ENCODE assay signal across 1 cellular context in the genomic region with DNA sequence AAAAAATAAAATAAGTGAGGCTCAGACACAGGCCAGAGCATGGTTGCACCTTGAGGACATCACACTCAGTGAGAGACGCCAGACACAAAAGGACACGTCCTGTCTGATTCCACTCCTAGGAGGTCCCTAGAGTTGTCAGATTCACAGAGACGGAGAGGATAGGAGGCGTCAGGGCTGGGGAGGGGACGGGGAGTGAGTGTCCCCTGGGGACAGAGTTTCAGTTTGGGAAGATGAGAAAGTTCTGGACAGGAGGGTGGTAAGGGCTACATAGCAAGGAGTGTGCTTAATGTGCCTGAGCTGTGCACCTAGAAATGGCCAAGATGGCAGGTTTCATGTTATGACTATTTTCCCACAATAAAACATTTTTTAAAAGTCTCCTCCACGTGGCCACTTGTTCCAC.
TF ChIP-seq lines count a peak whose summit lies in the region.

No MANE protein-coding gene starts in this region.

TF ChIP-seq in IMR-90, 13 proteins besides CTCF, POLR2A, EP300 and RAD21:
- TF ChIP-seq NFE2L2 (IDR thresholded peaks at IDR 0.05; ENCODE audit: low read depth, low read length) = no peak
- TF ChIP-seq BHLHE40 (IDR thresholded peaks at IDR 0.05; ENCODE audit: low read depth, low read length) = no peak
- TF ChIP-seq, protein P1, sequence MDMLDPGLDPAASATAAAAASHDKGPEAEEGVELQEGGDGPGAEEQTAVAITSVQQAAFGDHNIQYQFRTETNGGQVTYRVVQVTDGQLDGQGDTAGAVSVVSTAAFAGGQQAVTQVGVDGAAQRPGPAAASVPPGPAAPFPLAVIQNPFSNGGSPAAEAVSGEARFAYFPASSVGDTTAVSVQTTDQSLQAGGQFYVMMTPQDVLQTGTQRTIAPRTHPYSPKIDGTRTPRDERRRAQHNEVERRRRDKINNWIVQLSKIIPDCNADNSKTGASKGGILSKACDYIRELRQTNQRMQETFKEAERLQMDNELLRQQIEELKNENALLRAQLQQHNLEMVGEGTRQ (IDR thresholded peaks at IDR 0.05; ENCODE audit: low read depth, low read length) = peak; percentile 33; the same call in 1 of the 2 replicates
- no peak for TF ChIP-seq MAZ (IDR thresholded peaks at IDR 0.05; ENCODE audit: borderline replicate concordance, low read depth, low read length)
- TF ChIP-seq CHD1 (IDR thresholded peaks at IDR 0.05; ENCODE audit: low read depth, low read length) = no peak
- TF ChIP-seq CEBPB (IDR thresholded peaks at IDR 0.05; ENCODE audit: low read depth, low read length) = no peak
- TF ChIP-seq RCOR1 (IDR thresholded peaks at IDR 0.05; ENCODE audit: insufficient replicate concordance, low read length) = no peak
